8 cellular contexts compared by ENCODE assay signal in genomic region chr4:1288786-1289185, GRCh38. TPM values are rescaled to one million over a fixed set of nuclear protein-coding genes. Genes with fewer than 3 reads are reported as not detected.
A peak's percentile ranks its signal among the peaks of the same experiment; 100 is the strongest.
DNase-seq lines count a peak whose midpoint lies in the region; ATAC-seq and TF ChIP-seq lines count a peak whose summit lies in the region.

No MANE protein-coding gene starts in this region.

- DNase-seq in dorsolateral prefrontal cortex, result peak in 1 of 10 donors; percentile 10
- no peak for DNase-seq in natural killer cell
- no peak for DNase-seq in MV-4-11 (lab: John Stamatoyannopoulos, UW)
- DNase-seq in NCI-H1930 (lab: John Stamatoyannopoulos, UW), result no peak
- DNase-seq in NCI-H345 treated with DMSO at 0.1 percent for 48 hours (lab: John Stamatoyannopoulos, UW; ENCODE audit: unreplicated experiment), result no peak

- TF ChIP-seq CTCF in Loucy (conservative IDR thresholded peaks at IDR 0.05; ENCODE audit: low read length) (no peak), dorsolateral prefrontal cortex (IDR thresholded peaks at IDR 0.05 in 54 of 56, conservative IDR thresholded peaks at IDR 0.05 in 2 of 56; ENCODE audit: low read depth in 1 of 56, partially characterized antibody in 56 of 56) (no peak), natural killer cell (IDR thresholded peaks at IDR 0.05) (no peak)

- H3K9me3 Mint-ChIP-seq in natural killer cell, result no peaks in the 10 kb centered on the region

- peak overlapping the region; percentile 87 to 90 for H3K27ac Mint-ChIP-seq in natural killer cell

- H3K27me3 ChIP-seq in BLaER1 treated with 17β-estradiol and CSF1 and Interleukin-3, amounts not matched to agents 10 nM and 100 nM, result no peaks in the 10 kb centered on the region
- no peaks in the 10 kb centered on the region for H3K27me3 ChIP-seq in Loucy (ENCODE audit: insufficient read depth, low read length, poor library complexity, severe bottlenecking)
- H3K27me3 ChIP-seq in dorsolateral prefrontal cortex, result no peaks in the 10 kb centered on the region

- H4K20me1 ChIP-seq in BLaER1 treated with 17β-estradiol and CSF1 and Interleukin-3, amounts not matched to agents 10 nM and 100 nM, result peaks cover 31 to 40% (median 35%) of the 10 kb centered on the region in 11 experiments
- peaks cover 29% of the 10 kb centered on the region for H4K20me1 ChIP-seq in Loucy (ENCODE audit: insufficient read depth, low read length, poor library complexity, severe bottlenecking)

- no peak overlapping the region; the same call in 1 of the 2 replicates for H2AFZ ChIP-seq in Loucy (ENCODE audit: low read length)

- peaks cover 0 to 20% (median 18%) of the 10 kb centered on the region in 11 experiments; a peak in 15 of 22 replicates for H3K36me3 ChIP-seq in BLaER1 treated with 17β-estradiol and CSF1 and Interleukin-3, amounts not matched to agents 10 nM and 100 nM
- H3K36me3 ChIP-seq in Loucy (ENCODE audit: insufficient read depth, low read length), result no peaks in the 10 kb centered on the region

- peak overlapping the region; percentile 85 for H3K4me3 Mint-ChIP-seq in natural killer cell

- H3K9me3 ChIP-seq in BLaER1 treated with 17β-estradiol and CSF1 and Interleukin-3, amounts not matched to agents 10 nM and 100 nM (replicated peaks in 1 of 11), result peaks cover 17 to 35% (median 28%) of the 10 kb centered on the region in 11 experiments
- H3K9me3 ChIP-seq in Loucy (ENCODE audit: insufficient read depth, low read depth, low read length), result no peaks in the 10 kb centered on the region; the same call in 1 of the 2 replicates

- peak overlapping the region; percentile 80 to 94 (median 87) for H3K4me2 ChIP-seq in BLaER1 treated with 17β-estradiol and CSF1 and Interleukin-3, amounts not matched to agents 10 nM and 100 nM
- H3K4me2 ChIP-seq in Loucy (ENCODE audit: low read depth, low read length, poor library complexity, severe bottlenecking), result peak overlapping the region; percentile 80

- peak overlapping the region; percentile 24 to 97 (median 95); a peak in 20 of 22 replicates for H3K27ac ChIP-seq in BLaER1 treated with 17β-estradiol and CSF1 and Interleukin-3, amounts not matched to agents 10 nM and 100 nM
- peak overlapping the region in 46 of 59 donors; percentile 6 to 88 (median 76) for H3K27ac ChIP-seq in dorsolateral prefrontal cortex

- peak overlapping the region; percentile 83 to 100 (median 99) for H3K4me3 ChIP-seq in BLaER1 treated with 17β-estradiol and CSF1 and Interleukin-3, amounts not matched to agents 10 nM and 100 nM
- H3K4me3 ChIP-seq in Loucy (ENCODE audit: low read length, poor library complexity, severe bottlenecking) (peak overlapping the region; percentile 95), dorsolateral prefrontal cortex (peak overlapping the region; percentile 58 to 100 (median 93))

- ATAC-seq in natural killer cell (no peak), GM21390 (IDR thresholded peaks at IDR 0.05; ENCODE audit: unreplicated experiment) (no peak)

- no peaks in the 10 kb centered on the region for H3F3A ChIP-seq in Loucy (ENCODE audit: low read depth)

- H3K4me1 ChIP-seq in BLaER1 treated with 17β-estradiol and CSF1 and Interleukin-3, amounts not matched to agents 10 nM and 100 nM, result peaks cover 34 to 44% (median 41%) of the 10 kb centered on the region in 10 experiments
- peaks cover 30% of the 10 kb centered on the region for H3K4me1 ChIP-seq in Loucy (ENCODE audit: insufficient read depth, low read length, poor library complexity, severe bottlenecking)

- no peaks in the 10 kb centered on the region for H3K27me3 Mint-ChIP-seq in natural killer cell (ENCODE audit: low read depth in 2 of 2)

- H3K9ac ChIP-seq in BLaER1 treated with 17β-estradiol and CSF1 and Interleukin-3, amounts not matched to agents 10 nM and 100 nM, result peak overlapping the region; percentile 78 to 99 (median 98)
- peak overlapping the region; percentile 95 for H3K9ac ChIP-seq in Loucy (ENCODE audit: low read depth, low read length, poor library complexity, severe bottlenecking)

- H3K79me2 ChIP-seq in Loucy (ENCODE audit: insufficient read depth, low read length), result peaks cover 41% of the 10 kb centered on the region

- H3K4me1 Mint-ChIP-seq in natural killer cell, result peaks cover 24 to 31% of the 10 kb centered on the region in 2 donors

- no peaks in the 10 kb centered on the region for H3K9me2 ChIP-seq in Loucy (replicated peaks; ENCODE audit: low read depth, low read length)

- intact Hi-C loops in dorsolateral prefrontal cortex (cut with DNase I) (loop anchor here in 1 of 2 donors (2.0 kb wide), 1 partner anchor 40 kb away; the partner anchor contains the start of gene CTBP1), natural killer cell (cut with micrococcal nuclease) (loop anchor here (2.0 to 5.0 kb wide), 2 partner anchors 40 to 59 kb away; partner anchors contain the start of genes CTBP1 and UVSSA)

- H3K36me3 Mint-ChIP-seq in natural killer cell, result no peaks in the 10 kb centered on the region

RNA-seq across cellular contexts. Expression of gene MAEA, which starts 0.9 kb away (rescaled TPM):
- 10 to 100 TPM; 49.4 to 93.0 (median 72.8) TPM for total RNA-seq in dorsolateral prefrontal cortex
- total RNA-seq in natural killer cell, result 10 to 100 TPM; 63.5 to 89.2 (median 64.0) TPM

RNA-seq across cellular contexts. Expression of gene CTBP1, which starts 39.9 kb away (rescaled TPM):
- 100 to 1,000 TPM; 159 to 281 (median 217) TPM for total RNA-seq in dorsolateral prefrontal cortex
- total RNA-seq in natural killer cell, result 100 to 1,000 TPM; 384 to 388 (median 388) TPM

RNA-seq across cellular contexts. Expression of gene UVSSA, which starts 58.2 kb away (rescaled TPM):
- total RNA-seq in dorsolateral prefrontal cortex, result 10 to 100 TPM; 11.7 to 47.4 (median 23.2) TPM
- total RNA-seq in natural killer cell, result 10 to 100 TPM; 48.0 to 59.4 (median 56.4) TPM
